ENCODE assay signal across 8 cellular contexts in genomic region chr7:7968544-7969305, GRCh38. TPM values are rescaled to one million over a fixed set of nuclear protein-coding genes. Genes with fewer than 3 reads are reported as not detected.
A peak's percentile ranks its signal among the peaks of the same experiment; 100 is the strongest.
DNase-seq lines count a peak whose midpoint lies in the region; ATAC-seq, FAIRE-seq and TF ChIP-seq lines count a peak whose summit lies in the region.

GLCCI1 (plus strand) TSS chr7:7968796; CDS start chr7:7969351, 555 bp downstream.

- H2BK120ac ChIP-seq in H1 (replicated peaks; ENCODE audit: low read depth, low read length) = no peak within 1 kb of the TSS
- H2BK120ac ChIP-seq in mesenchymal stem cell (ENCODE audit: low read depth, low read length) = peak within 1 kb of the TSS; percentile 95

- CTCF ChIA-PET in H1 (lab: Charles Lee; ENCODE audit: partially characterized antibody) = interaction anchor here (1.2 to 1.5 kb wide), 2 partner anchors 67 to 222 kb away, joined by 3 to 7 read pairs; no protein-coding TSS in a partner anchor

- TF ChIP-seq CTCF in H1 (IDR thresholded peaks at IDR 0.05; ENCODE audit: control extremely low read depth in 1 of 3, insufficient read depth in 1 of 3, low read depth in 1 of 3, low read length in 3 of 3) = no peak

- peaks cover 0 to 38% of the 10 kb centered on the region in 2 experiments; a peak in 3 of 4 replicates for H3K79me2 ChIP-seq in H1 (ENCODE audit: control insufficient read depth in 1 of 2, insufficient read depth in 2 of 2, low read length in 2 of 2)

- H2AFZ ChIP-seq in H1 (ENCODE audit: low read length) (peak within 1 kb of the TSS; percentile 90), mesenchymal stem cell (ENCODE audit: low read depth, low read length) (peak within 1 kb of the TSS; percentile 99)

- POLR2A ChIA-PET in H1 (lab: Charles Lee; ENCODE audit: partially characterized antibody) = interaction anchor here (0.8 to 2.0 kb wide), 7 partner anchors 9 to 1057 kb away, joined by 3 to 5 read pairs (median 3); partner anchors contain the start of gene UMAD1

- H2BK5ac ChIP-seq in H1 (ENCODE audit: low read depth, low read length) (peak within 1 kb of the TSS; percentile 46; the same call in 1 of the 2 replicates), mesenchymal stem cell (ENCODE audit: low read depth, low read length, poor library complexity, severe bottlenecking) (peak within 1 kb of the TSS; percentile 94)

- H4K91ac ChIP-seq in H1 (replicated peaks; ENCODE audit: insufficient read length, low read length) = no peak within 1 kb of the TSS
- H4K91ac ChIP-seq in mesenchymal stem cell (ENCODE audit: low read length) = peak within 1 kb of the TSS; percentile 92

- H3K14ac ChIP-seq in H1 (ENCODE audit: insufficient read length) (no peak within 1 kb of the TSS), mesenchymal stem cell (ENCODE audit: low read length in 2 of 2) (peak within 1 kb of the TSS; percentile 80 to 99)

- no peaks in the 10 kb centered on the region; the same call in 1 of the 2 replicates for H3K79me1 ChIP-seq in H1 (ENCODE audit: low read depth, low read length)
- peaks cover 2% of the 10 kb centered on the region for H3K79me1 ChIP-seq in mesenchymal stem cell (replicated peaks; ENCODE audit: low read length, poor library complexity, severe bottlenecking)

- H4K5ac ChIP-seq in H1 (ENCODE audit: insufficient read length, low read depth, low read length) = peak within 1 kb of the TSS; percentile 94

- H3K4ac ChIP-seq in H1 (replicated peaks; ENCODE audit: insufficient read length, low read depth, low read length) = no peak within 1 kb of the TSS
- peak within 1 kb of the TSS; percentile 89 to 98 for H3K4ac ChIP-seq in mesenchymal stem cell (ENCODE audit: low read depth in 1 of 2, low read length in 2 of 2)

- H2AK5ac ChIP-seq in H1 (ENCODE audit: low read depth, low read length) (no peak within 1 kb of the TSS), mesenchymal stem cell (ENCODE audit: low read length, severe bottlenecking) (no peak within 1 kb of the TSS)

- H3K36me3 ChIP-seq in H1 (ENCODE audit: control insufficient read depth in 2 of 4, insufficient read depth in 4 of 4, low read length in 3 of 4) = no peaks in the 10 kb centered on the region
- H3K36me3 ChIP-seq in mesenchymal stem cell (ENCODE audit: control insufficient read depth in 1 of 2, insufficient read depth in 2 of 2, low read depth in 1 of 2, low read length in 2 of 2) = no peaks in the 10 kb centered on the region

- ATAC-seq in GM21367 (IDR thresholded peaks at IDR 0.05; ENCODE audit: unreplicated experiment) = peak; percentile 80

- H2BK15ac ChIP-seq in H1 (ENCODE audit: low read length) = no peak within 1 kb of the TSS
- H2BK15ac ChIP-seq in mesenchymal stem cell (ENCODE audit: low read depth, poor library complexity, severe bottlenecking) = peak within 1 kb of the TSS; percentile 74

- H3K27me3 ChIP-seq in H1 (replicated peaks in 1 of 4; ENCODE audit: control insufficient read depth in 3 of 4, extremely low read depth in 1 of 4, insufficient read depth in 3 of 4, low read length in 3 of 4) (no peaks in the 10 kb centered on the region), mesenchymal stem cell (ENCODE audit: control insufficient read depth in 1 of 2, insufficient read depth in 1 of 2, low read length in 2 of 2) (no peaks in the 10 kb centered on the region)

- no peak within 1 kb of the TSS for H3K23ac ChIP-seq in H1 (ENCODE audit: insufficient read length)
- peak within 1 kb of the TSS; percentile 99 for H3K23ac ChIP-seq in mesenchymal stem cell (ENCODE audit: low read length in 2 of 2)

- peaks cover 0 to 16% (median 9%) of the 10 kb centered on the region in 4 experiments; a peak in 5 of 7 replicates for H3K4me1 ChIP-seq in H1 (replicated peaks in 1 of 4; ENCODE audit: control insufficient read depth in 3 of 4, insufficient read depth in 4 of 4, low read length in 3 of 4)
- H3K4me1 ChIP-seq in mesenchymal stem cell (ENCODE audit: control insufficient read depth, insufficient read depth, low read depth, low read length) = peaks cover 1% of the 10 kb centered on the region

- DNase-seq in COLO829 (ENCODE audit: low spot score) (peak; percentile 97), HTR-8/SVneo (ENCODE audit: insufficient read length, low spot score) (peak; percentile 99), NOMO-1 treated with dmso at 0.1 percent for 144 hours (lab: John Stamatoyannopoulos, UW; ENCODE audit: unreplicated experiment) (peak; percentile 95), H1 (ENCODE audit: low read depth in 1 of 2, low spot score in 2 of 2) (peak; percentile 79 to 96), mesenchymal stem cell (peak; percentile 98)
- peak; percentile 85 to 87 (median 86) for DNase-seq in activated CD8-positive, alpha-beta memory T cell treated with anti-CD3 and anti-CD28 coated beads for 48 hours (ENCODE audit: low read depth in 2 of 3, low spot score in 2 of 3)
- DNase-seq in stimulated activated CD8-positive, alpha-beta memory T cell treated with anti-CD3 and anti-CD28 coated beads, Interleukin-12 subunit alpha, Interleukin-12 subunit beta, amount 100 ng/mL, for 4 hours (ENCODE audit: low read depth) = peak; percentile 95

- H3K9me3 ChIP-seq in H1 (ENCODE audit: insufficient read depth in 2 of 2, low read depth in 1 of 2, low read length in 1 of 2) (no peaks in the 10 kb centered on the region), mesenchymal stem cell (ENCODE audit: control insufficient read depth, low read length) (no peaks in the 10 kb centered on the region)

- peak in 1 of 2 experiments; percentile 74; a peak in 2 of 3 replicates for TF ChIP-seq POLR2A in H1 (IDR thresholded peaks at IDR 0.05; ENCODE audit: control extremely low read depth in 1 of 2, low read depth in 2 of 2, low read length in 2 of 2)

- H3K4me3 ChIP-seq in H1 (ENCODE audit: extremely low read depth in 1 of 4, insufficient read depth in 2 of 4, low read depth in 3 of 4, low read length in 4 of 4) (peak within 1 kb of the TSS; percentile 76 to 92 (median 78)), mesenchymal stem cell (ENCODE audit: insufficient read depth in 1 of 2, low read depth in 1 of 2, low read length in 2 of 2) (peak within 1 kb of the TSS; percentile 96 to 99)

- no peak; a peak in 1 of 4 replicates for TF ChIP-seq RAD21 in H1 (IDR thresholded peaks at IDR 0.05 in 1 of 2, conservative IDR thresholded peaks at IDR 0.05 in 1 of 2; ENCODE audit: low read depth in 2 of 2, low read length in 2 of 2)

- peak within 1 kb of the TSS; percentile 71; the same call in 1 of the 2 replicates for H3K27ac ChIP-seq in H1 (ENCODE audit: low read depth, low read length)
- H3K27ac ChIP-seq in mesenchymal stem cell (ENCODE audit: low read length, poor library complexity, severe bottlenecking) = peak within 1 kb of the TSS; percentile 72

- H3K23me2 ChIP-seq in H1 (ENCODE audit: low read depth, low read length) = peaks cover 10% of the 10 kb centered on the region

- peak within 1 kb of the TSS; percentile 62 to 89 (median 82) for H3K9ac ChIP-seq in H1 (replicated peaks in 1 of 4; ENCODE audit: extremely low read depth in 1 of 4, low read depth in 3 of 4, low read length in 3 of 4)
- peak within 1 kb of the TSS; percentile 89 for H3K9ac ChIP-seq in mesenchymal stem cell (ENCODE audit: low read length)

- peak within 1 kb of the TSS; percentile 60 for H3K56ac ChIP-seq in H1 (replicated peaks; ENCODE audit: insufficient read length, low read depth, low read length)

- H2BK12ac ChIP-seq in H1 (ENCODE audit: low read depth, low read length) (no peak within 1 kb of the TSS), mesenchymal stem cell (ENCODE audit: low read length in 2 of 2) (peak within 1 kb of the TSS; percentile 61 to 96)

- no peak; a peak in 1 of 3 replicates for TF ChIP-seq EP300 in H1 (IDR thresholded peaks at IDR 0.05; ENCODE audit: borderline replicate concordance in 1 of 2, low read depth in 2 of 2, low read length in 2 of 2)

- FAIRE-seq in HTR-8/SVneo (lab: Jason Lieb, UNC) (peak; percentile 94), H1 (lab: Jason Lieb, UNC) (peak; percentile 57)

- peak within 1 kb of the TSS; percentile 58 to 93 for H3K4me2 ChIP-seq in H1 (ENCODE audit: insufficient read depth in 1 of 2, low read depth in 2 of 2, low read length in 2 of 2)
- peak within 1 kb of the TSS; percentile 82 for H3K4me2 ChIP-seq in mesenchymal stem cell (ENCODE audit: low read length, poor library complexity, severe bottlenecking)

- H3K18ac ChIP-seq in H1 (ENCODE audit: extremely low read depth, low read length) (peak within 1 kb of the TSS; percentile 93), mesenchymal stem cell (ENCODE audit: low read depth in 1 of 2, low read length in 2 of 2) (peak within 1 kb of the TSS; percentile 98 to 99)

- peaks cover 5 to 16% of the 10 kb centered on the region in 2 experiments for H4K20me1 ChIP-seq in H1 (replicated peaks in 1 of 2; ENCODE audit: control insufficient read depth in 1 of 2, insufficient read depth in 2 of 2, low read length in 2 of 2)

- WGBS in H1 (ENCODE audit: extremely low coverage in 1 of 2, insufficient coverage in 1 of 2, insufficient read length in 1 of 2, insufficient replicate concordance in 2 of 2, low coverage in 1 of 2, low lambda C conversion rate in 2 of 2, missing lambda C conversion rate in 1 of 2), 2 experiments = 2% methylated on average over 31 of the region's 77 CpGs; no CpG with 5 or more reads in 1 of the 2 experiments
- under 1% methylated on average over 40 of the region's 77 CpGs for WGBS in mesenchymal stem cell

- H4K8ac ChIP-seq in H1 (ENCODE audit: extremely low read depth, insufficient read depth, low read length) (peak within 1 kb of the TSS; percentile 89), mesenchymal stem cell (ENCODE audit: low read length) (peak within 1 kb of the TSS; percentile 96)

- H2BK20ac ChIP-seq in H1 (ENCODE audit: low read length) = no peak within 1 kb of the TSS

TF ChIP-seq in H1, 55 proteins besides CTCF, POLR2A, EP300 and RAD21 (continues in another document):
- TF ChIP-seq KDM1A (IDR thresholded peaks at IDR 0.05; ENCODE audit: borderline replicate concordance, low read length) = no peak
- no peak for TF ChIP-seq YY1 (IDR thresholded peaks at IDR 0.05; ENCODE audit: low read depth, low read length)
- TF ChIP-seq PHF8 (conservative IDR thresholded peaks at IDR 0.05; ENCODE audit: low read depth, low read length) = peak; percentile 88
- TF ChIP-seq JUN (IDR thresholded peaks at IDR 0.05; ENCODE audit: low read depth, low read length) = no peak
- TF ChIP-seq SP2 (IDR thresholded peaks at IDR 0.05; ENCODE audit: low read length) = peak; percentile 88
- TF ChIP-seq RBBP5 (IDR thresholded peaks at IDR 0.05; ENCODE audit: borderline replicate concordance, low read depth, low read length) = peak; percentile 55; the same call in 1 of the 2 replicates

RNA-seq across cellular contexts. Expression of gene GLCCI1, which starts in this region (rescaled TPM):
- total RNA-seq in H1 (2021; fragmentation: NEBNext Ultra II Directional; extraction: Animal tissue kit (Norgen Biotek cat#: 25700)) = 27.7 and 29.1 TPM in 2 replicates
- polyA plus RNA-seq in H1 (2011; rRNA removed) = 8.8 and 12.4 TPM in 2 replicates
- 13.3 TPM for polyA plus RNA-seq in H1 (2011; cell fraction: cytosol; rRNA removed)
- 21.0 TPM for polyA plus RNA-seq in H1 (2011; cell fraction: nucleus; rRNA removed)
- 15.4 to 21.8 TPM (median 18.7 TPM) in 4 replicates for polyA plus RNA-seq in H1 (2012, experiment 1 of 2)
- polyA plus RNA-seq in H1 (2012, experiment 2 of 2) = 3.4 TPM
- 10.1 TPM for polyA plus RNA-seq in H1 (2013, experiment 1 of 2)
- polyA plus RNA-seq in H1 (2013, experiment 2 of 2) = 11.7 TPM
- 53.3 and 61.5 TPM in 2 replicates for polyA minus RNA-seq in H1 (2011; rRNA and poly(A)+ RNA removed)
- polyA minus RNA-seq in H1 (2011; cell fraction: cytosol; rRNA and poly(A)+ RNA removed) = 14.2 TPM
- 80.6 TPM for polyA minus RNA-seq in H1 (2011; cell fraction: nucleus; rRNA and poly(A)+ RNA removed)
- 13.5 TPM for polyA plus RNA-seq in mesenchymal stem cell (2013, experiment 1 of 2)
- 15.6 TPM for polyA plus RNA-seq in mesenchymal stem cell (2013, experiment 2 of 2)

Comparison
In these comparisons a context has a peak if more than half of its experiments do, and no peak if none do; other contexts are left out.
1. Peak in every context shown above with its lines: DNase-seq, ATAC-seq, H3K4me3 ChIP-seq and H3K27ac ChIP-seq.